8 cellular contexts compared by ENCODE assay signal in genomic region chr2:234335676-234336228, GRCh38.
DNase-seq lines count a peak whose midpoint lies in the region; ATAC-seq, FAIRE-seq and TF ChIP-seq lines count a peak whose summit lies in the region.

No MANE protein-coding gene starts in this region.

- no peak for FAIRE-seq in D721Med (lab: Jason Lieb, UNC)

- in situ Hi-C loops in astrocyte of the cerebellum (cut with HindIII; ENCODE audit: low sequenced_read_pairs): no loop called here

- H3K4me3 ChIP-seq in astrocyte of the cerebellum (ENCODE audit: low read depth, low read length): no peak overlapping the region

- ATAC-seq in SK-N-SH treated with all-trans-retinoic acid at 6 μM for 48 hours: peak; percentile 94

- peak; percentile 74 for DNase-seq in EL
- peak; percentile 40 for DNase-seq in astrocyte of the cerebellum (ENCODE audit: low read depth)
- DNase-seq in hypothalamus (lab: John Stamatoyannopoulos, UW): peak in 43 of 51 donors; percentile 12 to 87 (median 48)
- DNase-seq in stimulated activated CD4-positive, alpha-beta T cell treated with anti-CD3 and anti-CD28 coated beads, Interleukin-15, amount 100 ng/mL, for 48 hours (ENCODE audit: low read depth in 2 of 2): peak; percentile 17 to 18
- DNase-seq in HuH-7.5 (ENCODE audit: low spot score): no peak
- no peak for DNase-seq in D721Med (ENCODE audit: insufficient read length, low spot score)
- no peak for DNase-seq in NCI-H526 treated with DMSO at 0.1 percent for 48 hours (lab: John Stamatoyannopoulos, UW)

- no peak for TF ChIP-seq CTCF in astrocyte of the cerebellum (IDR thresholded peaks at IDR 0.05; ENCODE audit: low read depth, low read length, missing control alignments)
- TF ChIP-seq CTCF in D721Med (IDR thresholded peaks at IDR 0.05; ENCODE audit: insufficient read depth, missing control alignments): no peak

TF ChIP-seq in SK-N-SH treated with all-trans-retinoic acid at 6 μM for 48 hours, 23 proteins besides CTCF, POLR2A, EP300 and RAD21:
- TF ChIP-seq ZNF565 (CRISPR knock-in tag; conservative IDR thresholded peaks at IDR 0.05; ENCODE audit: low read depth) (no peak; the same call in 1 of the 2 replicates), ZNF8 (CRISPR knock-in tag; IDR thresholded peaks at IDR 0.05) (no peak), CSRNP3 (CRISPR knock-in tag; IDR thresholded peaks at IDR 0.05) (peak; percentile 86; the same call in 1 of the 2 replicates), OSR1 (CRISPR knock-in tag; IDR thresholded peaks at IDR 0.05) (no peak), TCF4 (CRISPR knock-in tag; IDR thresholded peaks at IDR 0.05; ENCODE audit: borderline replicate concordance) (peak; percentile 99), POU6F1 (CRISPR knock-in tag; IDR thresholded peaks at IDR 0.05; ENCODE audit: borderline replicate concordance, low read depth) (no peak), RARB (CRISPR knock-in tag; IDR thresholded peaks at IDR 0.05) (0 out of 2 replicates have a peak, but pooled peaks have one; percentile 69), TOX (CRISPR knock-in tag; IDR thresholded peaks at IDR 0.05; ENCODE audit: borderline replicate concordance) (0 out of 2 replicates have a peak, but pooled peaks have one; percentile 34), TSHZ2 (CRISPR knock-in tag; IDR thresholded peaks at IDR 0.05) (peak; percentile 96), ZC3H10 (CRISPR knock-in tag; IDR thresholded peaks at IDR 0.05) (no peak), PATZ1 (CRISPR knock-in tag; IDR thresholded peaks at IDR 0.05; ENCODE audit: borderline replicate concordance) (no peak; the same call in 1 of the 2 replicates), ZFP30 (CRISPR knock-in tag; IDR thresholded peaks at IDR 0.05) (no peak; the same call in 1 of the 2 replicates), ESRRG (CRISPR knock-in tag; IDR thresholded peaks at IDR 0.05) (no peak), BACH2 (CRISPR knock-in tag; IDR thresholded peaks at IDR 0.05; ENCODE audit: borderline replicate concordance) (no peak), CSDC2 (CRISPR knock-in tag; IDR thresholded peaks at IDR 0.05) (peak; percentile 85), ZNF70 (CRISPR knock-in tag; IDR thresholded peaks at IDR 0.05) (peak; percentile 24; the same call in 1 of the 2 replicates), ZFP3 (CRISPR knock-in tag; IDR thresholded peaks at IDR 0.05) (peak; percentile 81), ARNTL (CRISPR knock-in tag; IDR thresholded peaks at IDR 0.05; ENCODE audit: borderline replicate concordance, low read depth) (peak; percentile 68; the same call in 1 of the 2 replicates), SNAI2 (CRISPR knock-in tag; IDR thresholded peaks at IDR 0.05) (0 out of 2 replicates have a peak, but pooled peaks have one; percentile 10), GLIS3 (CRISPR knock-in tag; IDR thresholded peaks at IDR 0.05) (peak; percentile 86), ISL1 (CRISPR knock-in tag; IDR thresholded peaks at IDR 0.05) (peak; percentile 86), PPARA (CRISPR knock-in tag; IDR thresholded peaks at IDR 0.05; ENCODE audit: borderline replicate concordance) (no peak), CREB5 (CRISPR knock-in tag; IDR thresholded peaks at IDR 0.05; ENCODE audit: low read depth) (peak; percentile 78)

Comparison
In these comparisons a context has a peak if more than half of its experiments do, and no peak if none do; other contexts are left out.
1. DNase-seq: peak in EL (single experiment), astrocyte of the cerebellum (single experiment), hypothalamus (43 of 51) and stimulated activated CD4-positive, alpha-beta T cell treated with anti-CD3 and anti-CD28 coated beads, Interleukin-15, amount 100 ng/mL, for 48 hours (2 of 2); none in HuH-7.5 (single experiment), D721Med (single experiment) and NCI-H526 treated with DMSO at 0.1 percent for 48 hours (single experiment).